Comparison of ENCODE assay signal across 9 cellular contexts in genomic region chr1:86788300-86789206, GRCh38.
DNase-seq lines count a peak whose midpoint lies in the region; ATAC-seq, FAIRE-seq and TF ChIP-seq lines count a peak whose summit lies in the region.
"Had no signal": no experiment of that assay in that cellular context is flagged by ENCODE, and none has a peak within 500 bp of the region (broad histone marks: within the 10 kb centered on the region; RNA-seq: fewer than 3 reads in every experiment).

No MANE protein-coding gene starts in this region.

- no peaks in the 10 kb centered on the region for H3K27me3 ChIP-seq in endothelial cell of umbilical vein (ENCODE audit: control insufficient read depth in 2 of 2, insufficient read depth in 2 of 2, low read length in 2 of 2)
- no peaks in the 10 kb centered on the region for H3K27me3 ChIP-seq in dorsolateral prefrontal cortex

- no peaks in the 10 kb centered on the region for H4K20me1 ChIP-seq in endothelial cell of umbilical vein (replicated peaks; ENCODE audit: control insufficient read depth, extremely low read depth, insufficient read depth, low read length)

- H3K27ac ChIP-seq in endothelial cell of umbilical vein (ENCODE audit: insufficient read depth, low read depth, low read length) (peak overlapping the region; percentile 68), dorsolateral prefrontal cortex (peak overlapping the region in 19 of 59 donors; percentile 6 to 72 (median 31))

- DNase-seq in Daoy (ENCODE audit: low read depth): peak; percentile 86
- peak; percentile 12 for DNase-seq in OCI-M2 (lab: John Stamatoyannopoulos, UW; ENCODE audit: unreplicated experiment)
- peak; percentile 70 for DNase-seq in endothelial cell of umbilical vein (ENCODE audit: low read depth, low spot score)
- peak; percentile 93 for DNase-seq in non-pigmented ciliary epithelial cell (ENCODE audit: low read depth)
- no peak for DNase-seq in NCI-H2081 treated with DMSO at 0.1 percent for 48 hours (lab: John Stamatoyannopoulos, UW)
- no peak for DNase-seq in dorsolateral prefrontal cortex
- DNase-seq: activated CD4-positive, alpha-beta T cell treated with anti-CD3 and anti-CD28 coated beads for 4 hours had no signal

- BruUV-seq in endothelial cell of umbilical vein (replicated peaks; lab: Mats Ljungman, UMichigan): TSS peak; percentile 85

- H3K36me3 ChIP-seq in endothelial cell of umbilical vein (ENCODE audit: control insufficient read depth in 2 of 2, extremely low read depth in 1 of 2, insufficient read depth in 2 of 2, low read length in 2 of 2): no peaks in the 10 kb centered on the region

- no peaks in the 10 kb centered on the region for H3K9me3 ChIP-seq in endothelial cell of umbilical vein (replicated peaks; ENCODE audit: control insufficient read depth, insufficient read depth, low read length)

- TF ChIP-seq POLR2A in endothelial cell of umbilical vein (IDR thresholded peaks at IDR 0.05; ENCODE audit: low read depth, low read length): no peak

- no peak for ATAC-seq in HG03520 (IDR thresholded peaks at IDR 0.05; ENCODE audit: unreplicated experiment)
- ATAC-seq in HG03565 (IDR thresholded peaks at IDR 0.05; ENCODE audit: unreplicated experiment): no peak

- FAIRE-seq in endothelial cell of umbilical vein (lab: Jason Lieb, UNC): peak; percentile 48

- H3K4me2 ChIP-seq in endothelial cell of umbilical vein (ENCODE audit: insufficient read depth, low read length): peak overlapping the region; percentile 64

- no peaks in the 10 kb centered on the region for H3K9me1 ChIP-seq in endothelial cell of umbilical vein (replicated peaks; ENCODE audit: control insufficient read depth, extremely low read depth, insufficient read depth, low read length)

- no peaks in the 10 kb centered on the region for H3K79me2 ChIP-seq in endothelial cell of umbilical vein (ENCODE audit: control insufficient read depth, insufficient read depth, low read length)

- peak overlapping the region; percentile 41 for H3K9ac ChIP-seq in endothelial cell of umbilical vein (replicated peaks; ENCODE audit: extremely low read depth, insufficient read depth, low read length)

- TF ChIP-seq CTCF in endothelial cell of umbilical vein (IDR thresholded peaks at IDR 0.05; ENCODE audit: extremely low read depth in 1 of 2, insufficient read depth in 1 of 2, low read depth in 1 of 2, low read length in 2 of 2) (no peak), dorsolateral prefrontal cortex (IDR thresholded peaks at IDR 0.05 in 54 of 56, conservative IDR thresholded peaks at IDR 0.05 in 2 of 56; ENCODE audit: low read depth in 1 of 56, partially characterized antibody in 56 of 56) (no peak)

- dilution Hi-C loops in endothelial cell of umbilical vein (cut with MboI; ENCODE audit: extremely low pct_ligation_motif_present, low sequenced_read_pairs): no loop called here

- CTCF ChIA-PET in endothelial cell of umbilical vein (lab: Charles Lee): interaction anchor here (0.7 to 1.4 kb wide), 4 partner anchors 13 to 176 kb away, joined by 3 to 7 read pairs (median 3); partner anchors contain the start of gene SH3GLB1

- intact Hi-C loops in endothelial cell of umbilical vein (cut with micrococcal nuclease): no loop called here
- intact Hi-C loops in dorsolateral prefrontal cortex (cut with DNase I): no loop called here

- H3K4me3 ChIP-seq in endothelial cell of umbilical vein (replicated peaks in 1 of 3; ENCODE audit: insufficient read depth in 1 of 3, low read depth in 1 of 3, low read length in 3 of 3) (no peak overlapping the region), dorsolateral prefrontal cortex (no peak overlapping the region)

- POLR2A ChIA-PET in endothelial cell of umbilical vein (lab: Charles Lee): no interaction called here

- H3K4me1 ChIP-seq in endothelial cell of umbilical vein (ENCODE audit: control insufficient read depth, extremely low read depth, insufficient read depth, low read length): peaks cover 36% of the 10 kb centered on the region

- peak overlapping the region; percentile 45 for H2AFZ ChIP-seq in endothelial cell of umbilical vein (ENCODE audit: low read depth, low read length)

TF ChIP-seq in endothelial cell of umbilical vein, 7 proteins besides CTCF, POLR2A, EP300 and RAD21:
- TF ChIP-seq JUN (IDR thresholded peaks at IDR 0.05; ENCODE audit: borderline replicate concordance, insufficient read depth, insufficient read length, low read depth) (peak; percentile 55), FOS (IDR thresholded peaks at IDR 0.05; ENCODE audit: borderline replicate concordance, insufficient read depth, low read length) (peak; percentile 66), EZH2 (IDR thresholded peaks at IDR 0.05; ENCODE audit: borderline replicate concordance, low read depth, low read length, severe bottlenecking) (no peak), GATA2 (IDR thresholded peaks at IDR 0.05; ENCODE audit: insufficient read depth, insufficient read length, low read depth, low read length) (peak; percentile 72), MYC (IDR thresholded peaks at IDR 0.05; ENCODE audit: low read depth, low read length) (no peak)

Comparison
In these comparisons a context has a peak if more than half of its experiments do, and no peak if none do; other contexts are left out.
1. DNase-seq: peak in Daoy (single experiment), OCI-M2 (single experiment), endothelial cell of umbilical vein (single experiment) and non-pigmented ciliary epithelial cell (single experiment); none in NCI-H2081 treated with DMSO at 0.1 percent for 48 hours (single experiment) and dorsolateral prefrontal cortex (0 of 10).